12 cellular contexts compared by ENCODE assay signal in the genomic region with DNA sequence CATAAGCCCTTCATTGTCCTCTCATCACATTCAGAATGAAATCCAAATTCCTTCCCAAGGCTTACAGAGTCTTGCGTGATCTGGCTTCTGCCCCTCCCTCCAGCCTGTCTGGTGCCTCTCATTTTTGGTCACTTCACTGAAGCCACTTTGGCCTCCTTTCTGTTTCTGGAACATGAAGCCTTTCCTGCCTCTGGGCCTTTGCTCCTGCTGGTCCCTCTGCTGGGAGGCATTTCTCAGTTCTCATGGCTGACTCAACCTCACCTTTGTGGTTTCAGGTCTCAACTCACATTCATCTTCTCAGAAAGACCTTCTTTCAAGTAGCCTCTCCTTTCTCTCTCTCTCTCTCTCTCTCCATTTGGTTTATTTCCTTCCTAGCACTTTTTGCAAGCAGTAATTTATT. TPM values are rescaled to one million over a fixed set of nuclear protein-coding genes. Genes with fewer than 3 reads are reported as not detected.
DNase-seq lines count a peak whose midpoint lies in the region; ATAC-seq and TF ChIP-seq lines count a peak whose summit lies in the region.
"Had no signal": no experiment of that assay in that cellular context is flagged by ENCODE, and none has a peak within 500 bp of the region (broad histone marks: within the 10 kb centered on the region; RNA-seq: fewer than 3 reads in every experiment).

No MANE protein-coding gene starts in this region.

- H3K4me1 Mint-ChIP-seq in activated naive CD8-positive, alpha-beta T cell treated with anti-CD3 and anti-CD28 coated beads for 36 hours: peaks cover 18% of the 10 kb centered on the region
- peaks cover 10 to 16% of the 10 kb centered on the region in 2 donors for H3K4me1 Mint-ChIP-seq in natural killer cell treated with Interleukin-12 subunit alpha and Interleukin-12 subunit beta and Interleukin-15 and Interleukin-18, amount 100 ng/mL, for 72 hours (ENCODE audit: low read depth in 2 of 2)
- H3K4me1 Mint-ChIP-seq: CD14-positive monocyte had no signal

- H3K9me3 Mint-ChIP-seq in activated naive CD8-positive, alpha-beta T cell treated with anti-CD3 and anti-CD28 coated beads for 36 hours: no peaks in the 10 kb centered on the region
- H3K9me3 Mint-ChIP-seq in natural killer cell treated with Interleukin-12 subunit alpha and Interleukin-12 subunit beta and Interleukin-15 and Interleukin-18, amount 100 ng/mL, for 72 hours: no peaks in the 10 kb centered on the region

- H3K4me3 Mint-ChIP-seq in activated naive CD8-positive, alpha-beta T cell treated with anti-CD3 and anti-CD28 coated beads for 36 hours: no peak overlapping the region
- H3K4me3 Mint-ChIP-seq in natural killer cell treated with Interleukin-12 subunit alpha and Interleukin-12 subunit beta and Interleukin-15 and Interleukin-18, amount 100 ng/mL, for 72 hours: no peak overlapping the region
- H3K4me3 Mint-ChIP-seq: CD14-positive monocyte had no signal

- ATAC-seq in GM19372 (IDR thresholded peaks at IDR 0.05; ENCODE audit: low read depth, unreplicated experiment) (peak; percentile 58), HG03095 (IDR thresholded peaks at IDR 0.05; ENCODE audit: unreplicated experiment) (peak; percentile 76)
- ATAC-seq in natural killer cell treated with Interleukin-12 subunit alpha and Interleukin-12 subunit beta and Interleukin-15 and Interleukin-18, amount 100 ng/mL, for 72 hours: no peak

- no peak for TF ChIP-seq CTCF in GM12865 (IDR thresholded peaks at IDR 0.05; ENCODE audit: insufficient read depth, low read depth, low read length, missing control alignments)

- no peaks in the 10 kb centered on the region for H3K27me3 Mint-ChIP-seq in activated naive CD8-positive, alpha-beta T cell treated with anti-CD3 and anti-CD28 coated beads for 36 hours
- H3K27me3 Mint-ChIP-seq in natural killer cell treated with Interleukin-12 subunit alpha and Interleukin-12 subunit beta and Interleukin-15 and Interleukin-18, amount 100 ng/mL, for 72 hours: no peaks in the 10 kb centered on the region

- peak; percentile 82 for DNase-seq in GM12865 (ENCODE audit: low read depth)
- peak; percentile 26 for DNase-seq in activated naive CD8-positive, alpha-beta T cell treated with anti-CD3 and anti-CD28 coated beads for 36 hours
- no peak for DNase-seq in dermis blood vessel endothelial cell
- no peak for DNase-seq in NCI-H748 (lab: John Stamatoyannopoulos, UW; ENCODE audit: unreplicated experiment)
- no peak for DNase-seq in NCI-H1417 (lab: John Stamatoyannopoulos, UW)
- no peak for DNase-seq in natural killer cell treated with Interleukin-12 subunit alpha and Interleukin-12 subunit beta and Interleukin-15 and Interleukin-18, amount 100 ng/mL, for 72 hours (ENCODE audit: low spot score)
- DNase-seq: GOT3, NCI-H2029 had no signal

- H3K36me3 Mint-ChIP-seq in activated naive CD8-positive, alpha-beta T cell treated with anti-CD3 and anti-CD28 coated beads for 36 hours: peaks cover 2% of the 10 kb centered on the region
- no peaks in the 10 kb centered on the region for H3K36me3 Mint-ChIP-seq in natural killer cell treated with Interleukin-12 subunit alpha and Interleukin-12 subunit beta and Interleukin-15 and Interleukin-18, amount 100 ng/mL, for 72 hours
- H3K36me3 Mint-ChIP-seq: CD14-positive monocyte had no signal

- no peak overlapping the region for H3K27ac Mint-ChIP-seq in activated naive CD8-positive, alpha-beta T cell treated with anti-CD3 and anti-CD28 coated beads for 36 hours
- peak overlapping the region in 1 of 2 donors; percentile 71 for H3K27ac Mint-ChIP-seq in natural killer cell treated with Interleukin-12 subunit alpha and Interleukin-12 subunit beta and Interleukin-15 and Interleukin-18, amount 100 ng/mL, for 72 hours
- H3K27ac Mint-ChIP-seq: CD14-positive monocyte had no signal

- H3K4me3 ChIP-seq in GM12865 (ENCODE audit: low read depth, low read length): no peak overlapping the region
- H3K4me3 ChIP-seq: hepatocyte had no signal

RNA-seq across cellular contexts. Expression of a gene that starts 43.9 kb away (rescaled TPM):
- 100 to 1,000 TPM; 292 to 294 TPM for total RNA-seq in activated naive CD8-positive, alpha-beta T cell treated with anti-CD3 and anti-CD28 coated beads for 36 hours
- 7.5 and 16.0 TPM in 2 replicates for total RNA-seq in dermis blood vessel endothelial cell
- total RNA-seq in natural killer cell treated with Interleukin-12 subunit alpha and Interleukin-12 subunit beta and Interleukin-15 and Interleukin-18, amount 100 ng/mL, for 72 hours: 100 to 1,000 TPM; 579 to 941 TPM

Comparison
In these comparisons a context has a peak if more than half of its experiments do, and no peak if none do; other contexts are left out.
1. DNase-seq: peak in GM12865 (single experiment) and activated naive CD8-positive, alpha-beta T cell treated with anti-CD3 and anti-CD28 coated beads for 36 hours (single experiment); none in dermis blood vessel endothelial cell (single experiment), NCI-H748 (single experiment), NCI-H1417 (0 of 3) and natural killer cell treated with Interleukin-12 subunit alpha and Interleukin-12 subunit beta and Interleukin-15 and Interleukin-18, amount 100 ng/mL, for 72 hours (single experiment).
2. ATAC-seq: peak in GM19372 (single experiment) and HG03095 (single experiment); none in natural killer cell treated with Interleukin-12 subunit alpha and Interleukin-12 subunit beta and Interleukin-15 and Interleukin-18, amount 100 ng/mL, for 72 hours (0 of 2).
3. RNA of a gene that starts 43.9 kb away (total RNA-seq): 579 to 941 TPM in natural killer cell treated with Interleukin-12 subunit alpha and Interleukin-12 subunit beta and Interleukin-15 and Interleukin-18, amount 100 ng/mL, for 72 hours and 292 to 294 TPM in activated naive CD8-positive, alpha-beta T cell treated with anti-CD3 and anti-CD28 coated beads for 36 hours; 7.5 to 16.0 TPM in dermis blood vessel endothelial cell; every median in the first group is over 10 times any median in the second.